2 cellular contexts compared by ENCODE assay signal in the genomic region with DNA sequence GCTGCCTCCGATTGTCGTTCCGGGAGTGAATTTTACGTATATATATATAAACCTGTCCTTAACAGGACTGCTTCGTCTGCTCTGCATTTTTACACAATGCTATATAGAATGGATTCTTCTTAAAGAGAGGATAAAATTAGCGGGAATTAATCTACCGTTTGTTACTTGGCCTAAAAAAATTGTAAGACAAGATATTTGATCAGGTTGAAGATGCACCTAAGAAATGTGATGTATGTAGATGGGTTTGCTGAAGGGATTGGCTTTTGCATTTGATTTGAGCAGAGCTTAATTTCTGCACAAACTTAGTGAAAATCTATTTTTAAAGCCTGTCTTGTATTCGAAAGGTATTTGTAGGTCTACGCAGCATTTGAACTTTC.
TF ChIP-seq lines count a peak whose summit lies in the region.

No MANE protein-coding gene starts in this region.

TF ChIP-seq in HCT116, 20 proteins besides CTCF, POLR2A, EP300 and RAD21:
- TF ChIP-seq CBX3 (IDR thresholded peaks at IDR 0.05; ENCODE audit: low read depth) (no peak), TCF7L2 (IDR thresholded peaks at IDR 0.05; ENCODE audit: borderline replicate concordance, extremely low read depth, insufficient read depth, insufficient read length) (no peak), ELF1 (IDR thresholded peaks at IDR 0.05; ENCODE audit: borderline replicate concordance, low read depth) (no peak), SIN3A (IDR thresholded peaks at IDR 0.05; ENCODE audit: low read depth) (0 out of 2 replicates have a peak, but pooled peaks have one; percentile 21), YY1 (IDR thresholded peaks at IDR 0.05; ENCODE audit: extremely low read depth, insufficient replicate concordance, low read depth, low read length) (no peak), POLR2AphosphoS5 (IDR thresholded peaks at IDR 0.05; ENCODE audit: low read depth, low read length) (peak; percentile 6; the same call in 1 of the 2 replicates), JUND (IDR thresholded peaks at IDR 0.05) (no peak)
- TF ChIP-seq, protein P1, sequence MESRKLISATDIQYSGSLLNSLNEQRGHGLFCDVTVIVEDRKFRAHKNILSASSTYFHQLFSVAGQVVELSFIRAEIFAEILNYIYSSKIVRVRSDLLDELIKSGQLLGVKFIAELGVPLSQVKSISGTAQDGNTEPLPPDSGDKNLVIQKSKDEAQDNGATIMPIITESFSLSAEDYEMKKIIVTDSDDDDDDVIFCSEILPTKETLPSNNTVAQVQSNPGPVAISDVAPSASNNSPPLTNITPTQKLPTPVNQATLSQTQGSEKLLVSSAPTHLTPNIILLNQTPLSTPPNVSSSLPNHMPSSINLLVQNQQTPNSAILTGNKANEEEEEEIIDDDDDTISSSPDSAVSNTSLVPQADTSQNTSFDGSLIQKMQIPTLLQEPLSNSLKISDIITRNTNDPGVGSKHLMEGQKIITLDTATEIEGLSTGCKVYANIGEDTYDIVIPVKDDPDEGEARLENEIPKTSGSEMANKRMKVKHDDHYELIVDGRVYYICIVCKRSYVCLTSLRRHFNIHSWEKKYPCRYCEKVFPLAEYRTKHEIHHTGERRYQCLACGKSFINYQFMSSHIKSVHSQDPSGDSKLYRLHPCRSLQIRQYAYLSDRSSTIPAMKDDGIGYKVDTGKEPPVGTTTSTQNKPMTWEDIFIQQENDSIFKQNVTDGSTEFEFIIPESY (IDR thresholded peaks at IDR 0.05; ENCODE audit: extremely low read depth, insufficient replicate concordance, low read length), result no peak
TF ChIP-seq in HCT116: peak in this region for 2.

TF ChIP-seq in K562, 482 proteins besides CTCF, POLR2A, EP300 and RAD21:
- no peak for TF ChIP-seq ILK (tag; IDR thresholded peaks at IDR 0.05; ENCODE audit: borderline replicate concordance, low read depth)
- TF ChIP-seq CGGBP1 (CRISPR knock-in tag; IDR thresholded peaks at IDR 0.05), result no peak
- no peak for TF ChIP-seq CXXC5 (CRISPR knock-in tag; IDR thresholded peaks at IDR 0.05)
- TF ChIP-seq, protein P2, sequence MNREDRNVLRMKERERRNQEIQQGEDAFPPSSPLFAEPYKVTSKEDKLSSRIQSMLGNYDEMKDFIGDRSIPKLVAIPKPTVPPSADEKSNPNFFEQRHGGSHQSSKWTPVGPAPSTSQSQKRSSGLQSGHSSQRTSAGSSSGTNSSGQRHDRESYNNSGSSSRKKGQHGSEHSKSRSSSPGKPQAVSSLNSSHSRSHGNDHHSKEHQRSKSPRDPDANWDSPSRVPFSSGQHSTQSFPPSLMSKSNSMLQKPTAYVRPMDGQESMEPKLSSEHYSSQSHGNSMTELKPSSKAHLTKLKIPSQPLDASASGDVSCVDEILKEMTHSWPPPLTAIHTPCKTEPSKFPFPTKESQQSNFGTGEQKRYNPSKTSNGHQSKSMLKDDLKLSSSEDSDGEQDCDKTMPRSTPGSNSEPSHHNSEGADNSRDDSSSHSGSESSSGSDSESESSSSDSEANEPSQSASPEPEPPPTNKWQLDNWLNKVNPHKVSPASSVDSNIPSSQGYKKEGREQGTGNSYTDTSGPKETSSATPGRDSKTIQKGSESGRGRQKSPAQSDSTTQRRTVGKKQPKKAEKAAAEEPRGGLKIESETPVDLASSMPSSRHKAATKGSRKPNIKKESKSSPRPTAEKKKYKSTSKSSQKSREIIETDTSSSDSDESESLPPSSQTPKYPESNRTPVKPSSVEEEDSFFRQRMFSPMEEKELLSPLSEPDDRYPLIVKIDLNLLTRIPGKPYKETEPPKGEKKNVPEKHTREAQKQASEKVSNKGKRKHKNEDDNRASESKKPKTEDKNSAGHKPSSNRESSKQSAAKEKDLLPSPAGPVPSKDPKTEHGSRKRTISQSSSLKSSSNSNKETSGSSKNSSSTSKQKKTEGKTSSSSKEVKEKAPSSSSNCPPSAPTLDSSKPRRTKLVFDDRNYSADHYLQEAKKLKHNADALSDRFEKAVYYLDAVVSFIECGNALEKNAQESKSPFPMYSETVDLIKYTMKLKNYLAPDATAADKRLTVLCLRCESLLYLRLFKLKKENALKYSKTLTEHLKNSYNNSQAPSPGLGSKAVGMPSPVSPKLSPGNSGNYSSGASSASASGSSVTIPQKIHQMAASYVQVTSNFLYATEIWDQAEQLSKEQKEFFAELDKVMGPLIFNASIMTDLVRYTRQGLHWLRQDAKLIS (CRISPR knock-in tag; IDR thresholded peaks at IDR 0.05), result 0 out of 2 replicates have a peak, but pooled peaks have one; percentile 3
- TF ChIP-seq PHF20 (IDR thresholded peaks at IDR 0.05; ENCODE audit: partially characterized antibody), result no peak
- TF ChIP-seq LEF1 (IDR thresholded peaks at IDR 0.05), result 0 out of 2 replicates have a peak, but pooled peaks have one; percentile 17
- TF ChIP-seq, protein P3, sequence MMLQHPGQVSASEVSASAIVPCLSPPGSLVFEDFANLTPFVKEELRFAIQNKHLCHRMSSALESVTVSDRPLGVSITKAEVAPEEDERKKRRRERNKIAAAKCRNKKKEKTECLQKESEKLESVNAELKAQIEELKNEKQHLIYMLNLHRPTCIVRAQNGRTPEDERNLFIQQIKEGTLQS (IDR thresholded peaks at IDR 0.05), result no peak
- TF ChIP-seq, protein P3 (CRISPR knock-in tag; conservative IDR thresholded peaks at IDR 0.05), result no peak
